12 cellular contexts compared by ENCODE assay signal in genomic region chr17:43917016-43917347, GRCh38. TPM values are rescaled to one million over a fixed set of nuclear protein-coding genes. Genes with fewer than 3 reads are reported as not detected.
DNase-seq lines count a peak whose midpoint lies in the region; ATAC-seq and TF ChIP-seq lines count a peak whose summit lies in the region.
"Had no signal": no experiment of that assay in that cellular context is flagged by ENCODE, and none has a peak within 500 bp of the region (broad histone marks: within the 10 kb centered on the region; RNA-seq: fewer than 3 reads in every experiment).

No MANE protein-coding gene starts in this region.

- H4K8ac ChIP-seq in mesenchymal stem cell (ENCODE audit: low read length), result no peak overlapping the region

- H3K4me2 ChIP-seq in mesenchymal stem cell (ENCODE audit: low read length, poor library complexity, severe bottlenecking), result no peak overlapping the region

- H2BK12ac ChIP-seq in mesenchymal stem cell (ENCODE audit: low read length in 2 of 2), result no peak overlapping the region

- H3K9me3 ChIP-seq in psoas muscle (no peaks in the 10 kb centered on the region), mesenchymal stem cell (ENCODE audit: control insufficient read depth, low read length) (no peaks in the 10 kb centered on the region)
- H3K9me3 ChIP-seq: pancreas had no signal

- no peak overlapping the region for H3K14ac ChIP-seq in mesenchymal stem cell (ENCODE audit: low read length in 2 of 2)

- H2BK5ac ChIP-seq in mesenchymal stem cell (ENCODE audit: low read depth, low read length, poor library complexity, severe bottlenecking), result no peak overlapping the region

- peak overlapping the region; percentile 59 for H3K4me3 ChIP-seq in GM06990 (replicated peaks; ENCODE audit: low read depth, low read length)
- peak overlapping the region; percentile 44 for H3K4me3 ChIP-seq in psoas muscle
- no peak overlapping the region for H3K4me3 ChIP-seq in mesenchymal stem cell (ENCODE audit: insufficient read depth in 1 of 2, low read depth in 1 of 2, low read length in 2 of 2)

- no peak overlapping the region for H3K18ac ChIP-seq in mesenchymal stem cell (ENCODE audit: low read depth in 1 of 2, low read length in 2 of 2)

- H3K27me3 Mint-ChIP-seq in dendritic cell treated with granulocyte-macrophage colony-stimulating factor and Interleukin-4, amounts not matched to agents 40 ng/mL and 50 ng/mL, for 4 days, result peaks cover 11% of the 10 kb centered on the region

- H3K27ac ChIP-seq in psoas muscle (no peak overlapping the region), mesenchymal stem cell (ENCODE audit: low read length, poor library complexity, severe bottlenecking) (no peak overlapping the region)
- H3K27ac ChIP-seq: HL-60, pancreas had no signal

- H3K4me3 Mint-ChIP-seq in dendritic cell treated with granulocyte-macrophage colony-stimulating factor and Interleukin-4, amounts not matched to agents 40 ng/mL and 50 ng/mL, for 4 days, result peak overlapping the region; percentile 69

- no peak overlapping the region for H2BK120ac ChIP-seq in mesenchymal stem cell (ENCODE audit: low read depth, low read length)

- H3K9ac ChIP-seq in mesenchymal stem cell (ENCODE audit: low read length), result no peak overlapping the region

- H2AK5ac ChIP-seq in mesenchymal stem cell (ENCODE audit: low read length, severe bottlenecking), result no peak overlapping the region

- H4K91ac ChIP-seq in mesenchymal stem cell (ENCODE audit: low read length), result no peak overlapping the region

- DNase-seq in GM06990 (ENCODE audit: extremely low read depth, insufficient read length) (no peak), psoas muscle (peak in 1 of 2 donors; percentile 0), left colon (no peak), mesenchymal stem cell (no peak), iPS-NIHi11 (ENCODE audit: low spot score) (no peak)
- DNase-seq: NCI-H1048, pancreas had no signal

- no peaks in the 10 kb centered on the region for H3K79me1 ChIP-seq in mesenchymal stem cell (replicated peaks; ENCODE audit: low read length, poor library complexity, severe bottlenecking)

- intact Hi-C loops in dendritic cell treated with granulocyte-macrophage colony-stimulating factor and Interleukin-4, amounts not matched to agents 40 ng/mL and 50 ng/mL, for 4 days (cut with micrococcal nuclease), result no loop called here
- intact Hi-C loops in psoas muscle (cut with DNase I), result no loop called here
- intact Hi-C loops in left colon (cut with DNase I, micrococcal nuclease), result no loop called here

- H3K23ac ChIP-seq in mesenchymal stem cell (ENCODE audit: low read length in 2 of 2), result no peak overlapping the region

- H3K27me3 ChIP-seq in GM06990 (replicated peaks; ENCODE audit: control insufficient read depth, insufficient read depth, low read length) (no peaks in the 10 kb centered on the region; the same call in 1 of the 2 replicates), psoas muscle (ENCODE audit: insufficient read depth in 3 of 3, low read length in 2 of 3) (peaks cover 0 to 34% (median 2%) of the 10 kb centered on the region in 3 donors), mesenchymal stem cell (ENCODE audit: control insufficient read depth in 1 of 2, insufficient read depth in 1 of 2, low read length in 2 of 2) (peaks cover 24 to 66% of the 10 kb centered on the region in 2 experiments)
- H3K27me3 ChIP-seq: pancreas had no signal

- H2BK15ac ChIP-seq in mesenchymal stem cell (ENCODE audit: low read depth, poor library complexity, severe bottlenecking), result no peak overlapping the region

- no peak for TF ChIP-seq CTCF in GM06990 (IDR thresholded peaks at IDR 0.05; ENCODE audit: insufficient read depth, low read length, poor library complexity, severe bottlenecking)
- no peak for TF ChIP-seq CTCF in psoas muscle (IDR thresholded peaks at IDR 0.05)

- 71 to 75% (median 75%) methylated on average over 8 of the region's 8 CpGs for WGBS in psoas muscle, 3 donors
- WGBS in mesenchymal stem cell, result 81% methylated on average over 4 of the region's 8 CpGs

- H3K9me3 Mint-ChIP-seq in dendritic cell treated with granulocyte-macrophage colony-stimulating factor and Interleukin-4, amounts not matched to agents 40 ng/mL and 50 ng/mL, for 4 days, result no peaks in the 10 kb centered on the region

- H3K27ac Mint-ChIP-seq in dendritic cell treated with granulocyte-macrophage colony-stimulating factor and Interleukin-4, amounts not matched to agents 40 ng/mL and 50 ng/mL, for 4 days, result peak overlapping the region; percentile 67

- H3K36me3 Mint-ChIP-seq in dendritic cell treated with granulocyte-macrophage colony-stimulating factor and Interleukin-4, amounts not matched to agents 40 ng/mL and 50 ng/mL, for 4 days (ENCODE audit: low read depth), result no peaks in the 10 kb centered on the region

- H3K4ac ChIP-seq in mesenchymal stem cell (ENCODE audit: low read depth in 1 of 2, low read length in 2 of 2), result no peak overlapping the region

- peaks cover 15% of the 10 kb centered on the region for H3K4me1 Mint-ChIP-seq in dendritic cell treated with granulocyte-macrophage colony-stimulating factor and Interleukin-4, amounts not matched to agents 40 ng/mL and 50 ng/mL, for 4 days (ENCODE audit: low read depth)

- ATAC-seq in HG02642 (IDR thresholded peaks at IDR 0.05; ENCODE audit: poor library complexity, unreplicated experiment) (peak; percentile 14), psoas muscle (no peak), left colon (no peak)
- ATAC-seq: esophagus mucosa had no signal

- no peaks in the 10 kb centered on the region for H3K4me1 ChIP-seq in psoas muscle
- H3K4me1 ChIP-seq in mesenchymal stem cell (ENCODE audit: control insufficient read depth, insufficient read depth, low read depth, low read length), result peaks cover 9% of the 10 kb centered on the region
- H3K4me1 ChIP-seq: pancreas had no signal

- H3K36me3 ChIP-seq in GM06990 (ENCODE audit: control insufficient read depth, insufficient read depth, low read length) (no peaks in the 10 kb centered on the region; the same call in 1 of the 2 replicates), psoas muscle (ENCODE audit: insufficient read depth in 1 of 2, low read depth in 1 of 2) (no peaks in the 10 kb centered on the region), mesenchymal stem cell (ENCODE audit: control insufficient read depth in 1 of 2, insufficient read depth in 2 of 2, low read depth in 1 of 2, low read length in 2 of 2) (no peaks in the 10 kb centered on the region)
- H3K36me3 ChIP-seq: pancreas had no signal

- H2AFZ ChIP-seq in mesenchymal stem cell (ENCODE audit: low read depth, low read length), result no peak overlapping the region

RNA-seq across cellular contexts. Expression of gene MPP2, which starts 9.6 kb away (rescaled TPM):
- 1 to 10 TPM in 1 of 4 donors, under 1 TPM in 3; 0.42 to 1.6 (median 0.62) TPM for total RNA-seq in psoas muscle
- under 1 TPM; 0.19 to 0.38 (median 0.21) TPM for polyA plus RNA-seq in psoas muscle
- 1 to 10 TPM in 1 of 2 donors, under 1 TPM in 1; 0.49 to 2.6 TPM for total RNA-seq in left colon
- polyA plus RNA-seq in mesenchymal stem cell (2013, experiment 1 of 2), result 0.59 TPM
- polyA plus RNA-seq in mesenchymal stem cell (2013, experiment 2 of 2), result 0.59 TPM

RNA-seq across cellular contexts. Expression of gene PPY, which starts 25.3 kb away (rescaled TPM):
- total RNA-seq in psoas muscle (not detected), left colon (1 to 10 TPM in 1 of 2 donors, not detected in 1; 2.0 TPM)
- not detected for polyA plus RNA-seq in psoas muscle
- not detected for polyA plus RNA-seq in mesenchymal stem cell (2013, experiment 1 of 2)
- polyA plus RNA-seq in mesenchymal stem cell (2013, experiment 2 of 2), result not detected
- total RNA-seq: esophagus mucosa, kidney epithelial cell had no signal

RNA-seq across cellular contexts. Expression of gene PYY, which starts 36.8 kb away (rescaled TPM):
- total RNA-seq in psoas muscle (not detected), left colon (10 to 100 TPM; 61.2 to 79.7 TPM)
- polyA plus RNA-seq in psoas muscle, result not detected
- polyA plus RNA-seq in mesenchymal stem cell (2013, experiment 1 of 2), result not detected
- polyA plus RNA-seq in mesenchymal stem cell (2013, experiment 2 of 2), result not detected
- total RNA-seq: esophagus mucosa, kidney epithelial cell had no signal

Comparison
In these comparisons a context has a peak if more than half of its experiments do, and no peak if none do; other contexts are left out.
1. H3K4me3 ChIP-seq: peak in GM06990 (single experiment) and psoas muscle (single experiment); none in mesenchymal stem cell (0 of 2).
2. RNA of gene PYY, which starts 36.8 kb away (total RNA-seq): 61.2 to 79.7 TPM in left colon; not detected in psoas muscle; every median in the first group is over 10 times any median in the second.